ENCODE assay signal across 8 cellular contexts in genomic region chr13:23695711-23696512, GRCh38.
DNase-seq lines count a peak whose midpoint lies in the region; ATAC-seq and TF ChIP-seq lines count a peak whose summit lies in the region.

No MANE protein-coding gene starts in this region.

- H3K36me3 Mint-ChIP-seq in endothelial cell (ENCODE audit: low read depth, unreplicated experiment) = no peaks in the 10 kb centered on the region

- H3K4me3 Mint-ChIP-seq in endothelial cell (ENCODE audit: unreplicated experiment) = no peak overlapping the region

- H3K27ac Mint-ChIP-seq in endothelial cell (ENCODE audit: unreplicated experiment) = peak overlapping the region; percentile 72

- H3K9me3 Mint-ChIP-seq in endothelial cell (ENCODE audit: unreplicated experiment) = no peaks in the 10 kb centered on the region

- H3K4me1 Mint-ChIP-seq in endothelial cell (ENCODE audit: unreplicated experiment) = peaks cover 20% of the 10 kb centered on the region

- H3K27me3 Mint-ChIP-seq in endothelial cell (ENCODE audit: unreplicated experiment) = peaks cover 4% of the 10 kb centered on the region

- ATAC-seq in GM18502 (IDR thresholded peaks at IDR 0.05; ENCODE audit: poor library complexity, unreplicated experiment) = peak; percentile 75
- ATAC-seq in HG02884 (IDR thresholded peaks at IDR 0.05; ENCODE audit: unreplicated experiment) = peak; percentile 82

- DNase-seq in activated CD4-positive, alpha-beta T cell treated with anti-CD3 and anti-CD28 coated beads for 4 hours = peak; percentile 31 to 48
- DNase-seq in endothelial cell (ENCODE audit: low spot score) (no peak), NCI-H1694 (lab: John Stamatoyannopoulos, UW) (no peak), G401 (ENCODE audit: low spot score) (no peak), pons (ENCODE audit: low spot score) (no peak)
- DNase-seq in stimulated activated CD4-positive, alpha-beta T cell treated with anti-CD3 and anti-CD28 coated beads, Interleukin-4, amount 100 ng/mL, for 24 hours = peak; percentile 49

- TF ChIP-seq CTCF in endothelial cell (IDR thresholded peaks at IDR 0.05; ENCODE audit: unreplicated experiment) = no peak

- in situ Hi-C loops in G401 (cut with HindIII; ENCODE audit: low sequenced_read_pairs) = no loop called here

Comparison
In these comparisons a context has a peak if more than half of its experiments do, and no peak if none do; other contexts are left out.
1. DNase-seq: peak in activated CD4-positive, alpha-beta T cell treated with anti-CD3 and anti-CD28 coated beads for 4 hours (2 of 2) and stimulated activated CD4-positive, alpha-beta T cell treated with anti-CD3 and anti-CD28 coated beads, Interleukin-4, amount 100 ng/mL, for 24 hours (single experiment); none in endothelial cell (single experiment), NCI-H1694 (single experiment), G401 (single experiment) and pons (single experiment).